Comparison of ENCODE assay signal across 16 cellular contexts in the genomic region with DNA sequence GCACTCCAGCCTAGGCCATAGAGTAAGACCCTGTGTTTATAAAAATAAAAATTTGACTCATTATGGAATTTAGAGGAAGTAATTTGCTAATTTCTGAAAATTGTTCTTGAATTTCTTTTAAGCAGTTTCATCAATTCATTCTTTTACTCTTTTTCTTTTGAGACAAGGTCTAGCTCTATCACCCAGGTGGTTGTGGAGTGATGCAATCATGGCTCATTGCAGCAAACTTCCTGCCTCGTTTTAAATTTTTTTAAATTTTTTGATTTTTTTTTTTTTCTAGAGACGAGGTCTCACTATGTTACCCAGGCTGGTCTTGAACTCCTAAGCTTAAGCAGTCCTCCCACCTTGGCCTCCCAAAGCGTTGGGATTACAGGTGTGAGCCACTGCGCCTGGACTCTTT. TPM values are rescaled to one million over a fixed set of nuclear protein-coding genes. Genes with fewer than 3 reads are reported as not detected.
DNase-seq lines count a peak whose midpoint lies in the region; ATAC-seq and TF ChIP-seq lines count a peak whose summit lies in the region.
"Had no signal": no experiment of that assay in that cellular context is flagged by ENCODE, and none has a peak within 500 bp of the region (broad histone marks: within the 10 kb centered on the region; RNA-seq: fewer than 3 reads in every experiment).

No MANE protein-coding gene starts in this region.

- H3K36me3 Mint-ChIP-seq in activated CD8-positive, alpha-beta T cell treated with anti-CD3 and anti-CD28 coated beads for 36 hours (ENCODE audit: low read depth), result peaks cover 7% of the 10 kb centered on the region
- no peaks in the 10 kb centered on the region for H3K36me3 Mint-ChIP-seq in activated CD8-positive, alpha-beta T cell treated with anti-CD3 and anti-CD28 coated beads, Interleukin-2, amount 10 ng/mL, durations not matched to agents 7 days and 5 days (ENCODE audit: low read depth)

- no peak overlapping the region for H3K18ac ChIP-seq in IMR-90 (ENCODE audit: low read depth, low read length)

- in situ Hi-C loops in IMR-90 (cut with MboI; ENCODE audit: low sequenced_read_pairs), result no loop called here

- no peak for TF ChIP-seq CTCF in activated CD8-positive, alpha-beta T cell treated with anti-CD3 and anti-CD28 coated beads for 36 hours (IDR thresholded peaks at IDR 0.05)
- TF ChIP-seq CTCF in IMR-90 (conservative IDR thresholded peaks at IDR 0.05; ENCODE audit: low read depth, low read length) (no peak), OCI-LY7 (conservative IDR thresholded peaks at IDR 0.05; ENCODE audit: low read length) (no peak), neutrophil (IDR thresholded peaks at IDR 0.05) (no peak)

- no peak overlapping the region for H3K9ac ChIP-seq in IMR-90 (ENCODE audit: low read depth, low read length)

- H4K8ac ChIP-seq in IMR-90 (ENCODE audit: low read depth in 2 of 2, low read length in 2 of 2), result no peak overlapping the region

- TF ChIP-seq RAD21 in IMR-90 (IDR thresholded peaks at IDR 0.05; ENCODE audit: low read length), result no peak

- CTCF ChIA-PET in activated CD8-positive, alpha-beta T cell treated with anti-CD3 and anti-CD28 coated beads for 36 hours (lab: Charles Lee), result interaction anchor here (1.0 to 2.0 kb wide), 3 partner anchors 23 to 169 kb away, joined by 3 to 7 read pairs (median 5); a partner anchor contains a TSS
- CTCF ChIA-PET in activated CD8-positive, alpha-beta T cell treated with anti-CD3 and anti-CD28 coated beads, Interleukin-2, amount 10 ng/mL, durations not matched to agents 7 days and 5 days (lab: Charles Lee), result interaction anchor here (0.9 to 1.0 kb wide), 2 partner anchors 106 to 170 kb away, joined by 3 read pairs; a partner anchor contains a TSS
- CTCF ChIA-PET in IMR-90 (lab: Yijun Ruan, JAX), result no interaction called here
- CTCF ChIA-PET in OCI-LY7 (lab: Charles Lee; ENCODE audit: unreplicated experiment), result no interaction called here

- H2AFZ ChIP-seq in IMR-90 (replicated peaks; ENCODE audit: low read length, poor library complexity), result no peak overlapping the region
- H2AFZ ChIP-seq in OCI-LY7 (ENCODE audit: low read length), result peak overlapping the region; percentile 44

- no peak overlapping the region for H3K14ac ChIP-seq in IMR-90 (replicated peaks; ENCODE audit: low read depth, low read length)

- H3K27me3 ChIP-seq in IMR-90 (ENCODE audit: control insufficient read depth, insufficient read depth, low read length) (no peaks in the 10 kb centered on the region), neutrophil (no peaks in the 10 kb centered on the region)

- no peaks in the 10 kb centered on the region for H3K9me1 ChIP-seq in IMR-90 (ENCODE audit: insufficient read depth, low read length)

- no peak overlapping the region for H2AK9ac ChIP-seq in IMR-90 (replicated peaks; ENCODE audit: low read depth, low read length, poor library complexity)

- peaks cover 17% of the 10 kb centered on the region for H3K79me2 ChIP-seq in OCI-LY7 (ENCODE audit: insufficient read depth, low read depth, low read length)

- dilution Hi-C loops in IMR-90 (cut with HindIII; ENCODE audit: low sequenced_read_pairs, unreplicated experiment), result no loop called here

- no peak overlapping the region for H2BK15ac ChIP-seq in IMR-90 (ENCODE audit: low read depth, low read length)

- no peak for ATAC-seq in activated CD8-positive, alpha-beta T cell treated with anti-CD3 and anti-CD28 coated beads for 36 hours
- ATAC-seq in activated CD8-positive, alpha-beta T cell treated with anti-CD3 and anti-CD28 coated beads, Interleukin-2, amount 10 ng/mL, durations not matched to agents 7 days and 5 days, result no peak
- no peak for ATAC-seq in IMR-90 (ENCODE audit: low read depth)
- ATAC-seq: A549, PC-3 had no signal

- POLR2A ChIA-PET in activated CD8-positive, alpha-beta T cell treated with anti-CD3 and anti-CD28 coated beads for 36 hours (lab: Charles Lee), result interaction anchor here (0.7 to 1.4 kb wide), 3 partner anchors 41 to 558 kb away, joined by 3 to 6 read pairs (median 4); a partner anchor contains a TSS
- POLR2A ChIA-PET in activated CD8-positive, alpha-beta T cell treated with anti-CD3 and anti-CD28 coated beads, Interleukin-2, amount 10 ng/mL, durations not matched to agents 7 days and 5 days (lab: Charles Lee), result interaction anchor here (0.8 to 1.3 kb wide), 3 partner anchors 11 to 169 kb away, joined by 4 to 7 read pairs (median 4); a partner anchor contains a TSS
- POLR2A ChIA-PET in IMR-90 (lab: Charles Lee; ENCODE audit: unreplicated experiment), result no interaction called here
- POLR2A ChIA-PET in OCI-LY7 (lab: Charles Lee), result interaction anchor here (0.7 to 2.6 kb wide), 9 partner anchors 10 to 1403 kb away, joined by 3 to 11 read pairs (median 4); a partner anchor contains a TSS

- H3K4me1 ChIP-seq in IMR-90 (ENCODE audit: control insufficient read depth, insufficient read depth, low read length) (peaks cover 3% of the 10 kb centered on the region; the same call in 1 of the 2 replicates), OCI-LY7 (ENCODE audit: insufficient read depth, low read length, poor library complexity, severe bottlenecking) (peaks cover 46% of the 10 kb centered on the region), neutrophil (ENCODE audit: control insufficient read depth in 1 of 2, insufficient read depth in 1 of 2, low read depth in 1 of 2, low read length in 1 of 2) (peaks cover 31 to 37% of the 10 kb centered on the region in 2 experiments)

- H3K4me2 ChIP-seq in IMR-90 (ENCODE audit: low read depth, low read length), result no peak overlapping the region
- H3K4me2 ChIP-seq in OCI-LY7 (ENCODE audit: low read length), result no peak overlapping the region
- H3K4me2 ChIP-seq: A549 had no signal

- no peak overlapping the region for H2BK120ac ChIP-seq in IMR-90 (ENCODE audit: low read depth, low read length)

- TF ChIP-seq POLR2A in IMR-90 (IDR thresholded peaks at IDR 0.05; ENCODE audit: low read depth, low read length), result no peak

- intact Hi-C loops in activated CD8-positive, alpha-beta T cell treated with anti-CD3 and anti-CD28 coated beads for 36 hours (cut with micrococcal nuclease), result no loop called here
- intact Hi-C loops in IMR-90 (cut with micrococcal nuclease), result loop anchor here (5.0 kb wide), 1 partner anchor 532 kb away; no protein-coding TSS in a partner anchor
- intact Hi-C loops in OCI-LY7 (cut with micrococcal nuclease; ENCODE audit: unreplicated experiment), result loop anchor here (5.0 to 10.0 kb wide), 4 partner anchors 323 to 508 kb away; a partner anchor contains a TSS

- H4K20me1 ChIP-seq in IMR-90 (ENCODE audit: insufficient read depth, low read length) (peaks cover 3% of the 10 kb centered on the region; the same call in 1 of the 2 replicates), OCI-LY7 (ENCODE audit: insufficient read depth, low read length) (no peaks in the 10 kb centered on the region)

- H3K4ac ChIP-seq in IMR-90 (ENCODE audit: low read depth, low read length), result no peak overlapping the region; the same call in 1 of the 2 replicates

- H3K36me3 ChIP-seq in IMR-90 (ENCODE audit: control insufficient read depth, insufficient read depth, low read length) (no peaks in the 10 kb centered on the region), OCI-LY7 (ENCODE audit: insufficient read depth, low read length) (no peaks in the 10 kb centered on the region), neutrophil (no peaks in the 10 kb centered on the region)

- no peaks in the 10 kb centered on the region for H3K9me3 ChIP-seq in IMR-90 (ENCODE audit: control insufficient read depth, insufficient read depth, low read length)
- H3K9me3 ChIP-seq in OCI-LY7 (ENCODE audit: low read length), result no peaks in the 10 kb centered on the region
- H3K9me3 ChIP-seq in neutrophil, result no peaks in the 10 kb centered on the region
- H3K9me3 ChIP-seq: A549 had no signal

- BruUV-seq in IMR-90 (replicated peaks; lab: Mats Ljungman, UMichigan) (no TSS peak), OCI-LY7 (replicated peaks; lab: Mats Ljungman, UMichigan) (no TSS peak)

- H2BK5ac ChIP-seq in IMR-90 (ENCODE audit: low read depth, low read length, poor library complexity, severe bottlenecking), result no peak overlapping the region

- no peaks in the 10 kb centered on the region for H3K9me2 ChIP-seq in OCI-LY7 (ENCODE audit: insufficient read depth, low read length)

- no peak overlapping the region for H2BK20ac ChIP-seq in IMR-90 (ENCODE audit: low read depth, low read length)

- peaks cover 3 to 14% of the 10 kb centered on the region in 2 experiments; a peak in 3 of 4 replicates for H3K79me1 ChIP-seq in IMR-90 (ENCODE audit: low read depth in 1 of 2, low read length in 2 of 2)

- H3K4me3 Mint-ChIP-seq in activated CD8-positive, alpha-beta T cell treated with anti-CD3 and anti-CD28 coated beads for 36 hours, result no peak overlapping the region
- no peak overlapping the region for H3K4me3 Mint-ChIP-seq in activated CD8-positive, alpha-beta T cell treated with anti-CD3 and anti-CD28 coated beads, Interleukin-2, amount 10 ng/mL, durations not matched to agents 7 days and 5 days
- H3K4me3 Mint-ChIP-seq: CD8-positive, alpha-beta memory T cell had no signal

- no peak overlapping the region for H4K91ac ChIP-seq in IMR-90 (ENCODE audit: insufficient read depth, low read depth, low read length)

- WGBS in IMR-90 (ENCODE audit: extremely low coverage in 2 of 2, insufficient read length in 1 of 2), 2 experiments, result 91% methylated on average over 4 of the region's 4 CpGs; no CpG with 5 or more reads in 1 of the 2 experiments

- no peak overlapping the region for H2AK5ac ChIP-seq in IMR-90 (ENCODE audit: low read depth, low read length)

- H3K9me3 Mint-ChIP-seq in activated CD8-positive, alpha-beta T cell treated with anti-CD3 and anti-CD28 coated beads for 36 hours, result no peaks in the 10 kb centered on the region
- H3K9me3 Mint-ChIP-seq in activated CD8-positive, alpha-beta T cell treated with anti-CD3 and anti-CD28 coated beads, Interleukin-2, amount 10 ng/mL, durations not matched to agents 7 days and 5 days (ENCODE audit: insufficient read depth), result no peaks in the 10 kb centered on the region
- H3K9me3 Mint-ChIP-seq: CD8-positive, alpha-beta memory T cell had no signal

- H3K4me3 ChIP-seq in IMR-90 (ENCODE audit: insufficient read depth, low read depth, low read length), result no peak overlapping the region
- H3K4me3 ChIP-seq in OCI-LY7 (ENCODE audit: low read depth, low read length, poor library complexity, severe bottlenecking), result no peak overlapping the region
- peak overlapping the region; percentile 3 to 20 for H3K4me3 ChIP-seq in neutrophil (ENCODE audit: low read depth in 1 of 2, low read length in 1 of 2)
- H3K4me3 ChIP-seq: A549 had no signal

- H3K4me1 Mint-ChIP-seq in activated CD8-positive, alpha-beta T cell treated with anti-CD3 and anti-CD28 coated beads for 36 hours (ENCODE audit: low read depth), result peaks cover 14% of the 10 kb centered on the region
- H3K4me1 Mint-ChIP-seq in activated CD8-positive, alpha-beta T cell treated with anti-CD3 and anti-CD28 coated beads, Interleukin-2, amount 10 ng/mL, durations not matched to agents 7 days and 5 days (ENCODE audit: low read depth), result peaks cover 15% of the 10 kb centered on the region

- H3K27me3 Mint-ChIP-seq in activated CD8-positive, alpha-beta T cell treated with anti-CD3 and anti-CD28 coated beads for 36 hours, result no peaks in the 10 kb centered on the region
- no peaks in the 10 kb centered on the region for H3K27me3 Mint-ChIP-seq in activated CD8-positive, alpha-beta T cell treated with anti-CD3 and anti-CD28 coated beads, Interleukin-2, amount 10 ng/mL, durations not matched to agents 7 days and 5 days (ENCODE audit: low read depth)
- H3K27me3 Mint-ChIP-seq: CD8-positive, alpha-beta memory T cell had no signal

- peak; percentile 18 for DNase-seq in activated CD8-positive, alpha-beta T cell treated with anti-CD3 and anti-CD28 coated beads for 36 hours
- no peak for DNase-seq in activated CD8-positive, alpha-beta T cell treated with anti-CD3 and anti-CD28 coated beads, Interleukin-2, amount 10 ng/mL, durations not matched to agents 7 days and 5 days
- DNase-seq in IMR-90, result no peak
- DNase-seq in OCI-LY7 (ENCODE audit: low spot score), result peak; percentile 59
- no peak for DNase-seq in DMS79 (lab: John Stamatoyannopoulos, UW)
- no peak for DNase-seq in NCI-H2081 treated with DMSO at 0.1 percent for 48 hours (lab: John Stamatoyannopoulos, UW)
- DNase-seq: C1 segment of cervical spinal cord; CD8-positive, alpha-beta memory T cell; DMS53; H7; NCI-H1105; NCI-H2081; PC-3 had no signal

- H3K56ac ChIP-seq in IMR-90 (ENCODE audit: extremely low read depth, insufficient read depth, low read length), result no peak overlapping the region

- no peak overlapping the region for H3K27ac ChIP-seq in IMR-90 (ENCODE audit: insufficient read depth, low read length)
- peak overlapping the region; percentile 43 for H3K27ac ChIP-seq in OCI-LY7 (ENCODE audit: low read depth, low read length, poor library complexity, severe bottlenecking)
- H3K27ac ChIP-seq in neutrophil, result peak overlapping the region; percentile 62
- H3K27ac ChIP-seq: A549, RWPE1 had no signal

- H4K5ac ChIP-seq in IMR-90 (ENCODE audit: low read depth, low read length), result no peak overlapping the region

- H3K27ac Mint-ChIP-seq in activated CD8-positive, alpha-beta T cell treated with anti-CD3 and anti-CD28 coated beads for 36 hours, result no peak overlapping the region
- H3K27ac Mint-ChIP-seq in activated CD8-positive, alpha-beta T cell treated with anti-CD3 and anti-CD28 coated beads, Interleukin-2, amount 10 ng/mL, durations not matched to agents 7 days and 5 days, result no peak overlapping the region
- H3K27ac Mint-ChIP-seq: CD8-positive, alpha-beta memory T cell had no signal

- H3K23ac ChIP-seq in IMR-90 (ENCODE audit: low read depth, low read length), result no peak overlapping the region

RNA-seq across cellular contexts. Expression of a gene that starts 3.1 kb away (rescaled TPM):
- total RNA-seq in activated CD8-positive, alpha-beta T cell treated with anti-CD3 and anti-CD28 coated beads for 36 hours, result 10 to 100 TPM; 33.8 to 35.9 TPM
- total RNA-seq in activated CD8-positive, alpha-beta T cell treated with anti-CD3 and anti-CD28 coated beads, Interleukin-2, amount 10 ng/mL, durations not matched to agents 7 days and 5 days, result 10 to 100 TPM; 23.1 TPM
- total RNA-seq in IMR-90 (2012; rRNA removed), result 13.1 and 24.7 TPM in 2 replicates
- polyA plus RNA-seq in IMR-90 (2012; rRNA removed), result 10.6 and 11.9 TPM in 2 replicates
- 10.2 and 12.7 TPM in 2 replicates for polyA plus RNA-seq in IMR-90 (2012; cell fraction: cytosol; rRNA removed)
- polyA plus RNA-seq in IMR-90 (2012; cell fraction: nucleus; rRNA removed; ENCODE audit: low replicate concordance), result 2.8 and 5.9 TPM in 2 replicates
- total RNA-seq in OCI-LY7 (2014; rRNA removed; shearing (Covaris generic)), result 27.3 and 28.5 TPM in 2 replicates
- 36.6 and 37.9 TPM in 2 replicates for total RNA-seq in OCI-LY7 (2022)

RNA-seq across cellular contexts. Expression of a gene that starts 23.3 kb away (rescaled TPM):
- total RNA-seq in activated CD8-positive, alpha-beta T cell treated with anti-CD3 and anti-CD28 coated beads for 36 hours, result 10 to 100 TPM; 60.8 to 67.9 TPM
- 10 to 100 TPM; 69.6 to 72.8 TPM for total RNA-seq in activated CD8-positive, alpha-beta T cell treated with anti-CD3 and anti-CD28 coated beads, Interleukin-2, amount 10 ng/mL, durations not matched to agents 7 days and 5 days
- total RNA-seq in IMR-90 (2012; rRNA removed) (26.0 and 31.9 TPM in 2 replicates), OCI-LY7 (2022) (78.8 and 80.6 TPM in 2 replicates)
- 19.3 and 22.5 TPM in 2 replicates for polyA plus RNA-seq in IMR-90 (2012; rRNA removed)
- 4.0 and 5.7 TPM in 2 replicates for polyA plus RNA-seq in IMR-90 (2012; cell fraction: cytosol; rRNA removed)
- polyA plus RNA-seq in IMR-90 (2012; cell fraction: nucleus; rRNA removed; ENCODE audit: low replicate concordance), result 7.2 and 40.2 TPM in 2 replicates
- 44.5 and 47.1 TPM in 2 replicates for total RNA-seq in OCI-LY7 (2014; rRNA removed; shearing (Covaris generic))

Comparison
In these comparisons a context has a peak if more than half of its experiments do, and no peak if none do; other contexts are left out.
1. DNase-seq: peak in activated CD8-positive, alpha-beta T cell treated with anti-CD3 and anti-CD28 coated beads for 36 hours (single experiment) and OCI-LY7 (single experiment); none in activated CD8-positive, alpha-beta T cell treated with anti-CD3 and anti-CD28 coated beads, Interleukin-2, amount 10 ng/mL, durations not matched to agents 7 days and 5 days (single experiment), IMR-90 (single experiment), DMS79 (single experiment) and NCI-H2081 treated with DMSO at 0.1 percent for 48 hours (single experiment).
2. H3K4me3 ChIP-seq: peak in neutrophil (2 of 2); none in IMR-90 (single experiment) and OCI-LY7 (single experiment).
3. CTCF ChIA-PET loops: an anchor here in activated CD8-positive, alpha-beta T cell treated with anti-CD3 and anti-CD28 coated beads for 36 hours (1.0 to 2.0 kb wide) and activated CD8-positive, alpha-beta T cell treated with anti-CD3 and anti-CD28 coated beads, Interleukin-2, amount 10 ng/mL, durations not matched to agents 7 days and 5 days (0.9 to 1.0 kb wide); none called in IMR-90 and OCI-LY7.